Comparison of ENCODE assay signal across 8 cellular contexts in genomic region chr7:151233111-151233701, GRCh38. TPM values are rescaled to one million over a fixed set of nuclear protein-coding genes. Genes with fewer than 3 reads are reported as not detected.
A peak's percentile ranks its signal among the peaks of the same experiment; 100 is the strongest.
DNase-seq lines count a peak whose midpoint lies in the region; ATAC-seq, FAIRE-seq and TF ChIP-seq lines count a peak whose summit lies in the region.

No MANE protein-coding gene starts in this region.

- H3K4me1 ChIP-seq in parathyroid adenoma = peaks cover 19% of the 10 kb centered on the region

- H3K27me3 ChIP-seq in parathyroid adenoma (ENCODE audit: control insufficient read depth, insufficient read depth, low read length) = no peaks in the 10 kb centered on the region

- no peaks in the 10 kb centered on the region for H3K9me3 Mint-ChIP-seq in activated T-helper 17 cell treated with anti-CD3 and anti-CD28 coated beads, Interleukin-2, amount 50 U/mL, for 72 hours
- H3K9me3 Mint-ChIP-seq in type B pancreatic cell = no peaks in the 10 kb centered on the region

- H3K4me2 ChIP-seq in parathyroid adenoma (ENCODE audit: low read length) = peak overlapping the region; percentile 62

- H3K4me1 Mint-ChIP-seq in activated T-helper 17 cell treated with anti-CD3 and anti-CD28 coated beads, Interleukin-2, amount 50 U/mL, for 72 hours = peaks cover 8% of the 10 kb centered on the region
- H3K4me1 Mint-ChIP-seq in type B pancreatic cell (ENCODE audit: unreplicated experiment) = peaks cover 24% of the 10 kb centered on the region

- peak overlapping the region; percentile 98 for H3K4me3 Mint-ChIP-seq in activated T-helper 17 cell treated with anti-CD3 and anti-CD28 coated beads, Interleukin-2, amount 50 U/mL, for 72 hours
- H3K4me3 Mint-ChIP-seq in type B pancreatic cell = peak overlapping the region; percentile 98

- no peaks in the 10 kb centered on the region for H3K36me3 ChIP-seq in parathyroid adenoma (ENCODE audit: control insufficient read depth, insufficient read depth, low read length)

- H3K27ac Mint-ChIP-seq in activated T-helper 17 cell treated with anti-CD3 and anti-CD28 coated beads, Interleukin-2, amount 50 U/mL, for 72 hours = peak overlapping the region; percentile 97
- peak overlapping the region; percentile 90 for H3K27ac Mint-ChIP-seq in type B pancreatic cell

- TF ChIP-seq CTCF in fibroblast of villous mesenchyme (IDR thresholded peaks at IDR 0.05; ENCODE audit: insufficient read depth, low read depth, low read length) (no peak), parathyroid adenoma (IDR thresholded peaks at IDR 0.05) (no peak), type B pancreatic cell (conservative IDR thresholded peaks at IDR 0.05) (no peak)

- H3K36me3 Mint-ChIP-seq in activated T-helper 17 cell treated with anti-CD3 and anti-CD28 coated beads, Interleukin-2, amount 50 U/mL, for 72 hours (ENCODE audit: low read depth) = peaks cover 50% of the 10 kb centered on the region
- no peaks in the 10 kb centered on the region for H3K36me3 Mint-ChIP-seq in type B pancreatic cell

- H3K9ac ChIP-seq in parathyroid adenoma = peak overlapping the region; percentile 93

- H3K9me3 ChIP-seq in parathyroid adenoma (ENCODE audit: control insufficient read depth, low read length) = no peaks in the 10 kb centered on the region

- peak; percentile 52; the same call in 1 of the 2 replicates for TF ChIP-seq POLR2A in GM12892 (IDR thresholded peaks at IDR 0.05; ENCODE audit: low read depth, low read length)

- ATAC-seq in HG02885 (IDR thresholded peaks at IDR 0.05; ENCODE audit: poor library complexity, unreplicated experiment) = peak; percentile 35
- ATAC-seq in activated T-helper 17 cell treated with anti-CD3 and anti-CD28 coated beads, Interleukin-2, amount 50 U/mL, for 72 hours (replicated peaks) = peak; percentile 90

- peaks cover 31% of the 10 kb centered on the region for H3K79me2 ChIP-seq in parathyroid adenoma

- H3K27me3 Mint-ChIP-seq in activated T-helper 17 cell treated with anti-CD3 and anti-CD28 coated beads, Interleukin-2, amount 50 U/mL, for 72 hours = no peaks in the 10 kb centered on the region
- no peaks in the 10 kb centered on the region for H3K27me3 Mint-ChIP-seq in type B pancreatic cell

- no peak for FAIRE-seq in GM12892 (lab: Jason Lieb, UNC)

- peak overlapping the region; percentile 81 for H3K27ac ChIP-seq in parathyroid adenoma

- H3K4me3 ChIP-seq in fibroblast of villous mesenchyme (ENCODE audit: low read depth, low read length) (peak overlapping the region; percentile 98), parathyroid adenoma (ENCODE audit: low read depth, low read length) (peak overlapping the region; percentile 87)

- peak overlapping the region; percentile 100 for H2AFZ ChIP-seq in parathyroid adenoma

- peak; percentile 74 for DNase-seq in GM12892 (ENCODE audit: insufficient read length)
- peak; percentile 82 for DNase-seq in fibroblast of villous mesenchyme (ENCODE audit: low read depth)
- DNase-seq in type B pancreatic cell (ENCODE audit: extremely low spot score, unreplicated experiment) = no peak
- no peak for DNase-seq in middle frontal gyrus (ENCODE audit: extremely low spot score, low spot score)

TF ChIP-seq in PFSK-1, 5 proteins besides CTCF, POLR2A, EP300 and RAD21:
- TF ChIP-seq, protein P1, sequence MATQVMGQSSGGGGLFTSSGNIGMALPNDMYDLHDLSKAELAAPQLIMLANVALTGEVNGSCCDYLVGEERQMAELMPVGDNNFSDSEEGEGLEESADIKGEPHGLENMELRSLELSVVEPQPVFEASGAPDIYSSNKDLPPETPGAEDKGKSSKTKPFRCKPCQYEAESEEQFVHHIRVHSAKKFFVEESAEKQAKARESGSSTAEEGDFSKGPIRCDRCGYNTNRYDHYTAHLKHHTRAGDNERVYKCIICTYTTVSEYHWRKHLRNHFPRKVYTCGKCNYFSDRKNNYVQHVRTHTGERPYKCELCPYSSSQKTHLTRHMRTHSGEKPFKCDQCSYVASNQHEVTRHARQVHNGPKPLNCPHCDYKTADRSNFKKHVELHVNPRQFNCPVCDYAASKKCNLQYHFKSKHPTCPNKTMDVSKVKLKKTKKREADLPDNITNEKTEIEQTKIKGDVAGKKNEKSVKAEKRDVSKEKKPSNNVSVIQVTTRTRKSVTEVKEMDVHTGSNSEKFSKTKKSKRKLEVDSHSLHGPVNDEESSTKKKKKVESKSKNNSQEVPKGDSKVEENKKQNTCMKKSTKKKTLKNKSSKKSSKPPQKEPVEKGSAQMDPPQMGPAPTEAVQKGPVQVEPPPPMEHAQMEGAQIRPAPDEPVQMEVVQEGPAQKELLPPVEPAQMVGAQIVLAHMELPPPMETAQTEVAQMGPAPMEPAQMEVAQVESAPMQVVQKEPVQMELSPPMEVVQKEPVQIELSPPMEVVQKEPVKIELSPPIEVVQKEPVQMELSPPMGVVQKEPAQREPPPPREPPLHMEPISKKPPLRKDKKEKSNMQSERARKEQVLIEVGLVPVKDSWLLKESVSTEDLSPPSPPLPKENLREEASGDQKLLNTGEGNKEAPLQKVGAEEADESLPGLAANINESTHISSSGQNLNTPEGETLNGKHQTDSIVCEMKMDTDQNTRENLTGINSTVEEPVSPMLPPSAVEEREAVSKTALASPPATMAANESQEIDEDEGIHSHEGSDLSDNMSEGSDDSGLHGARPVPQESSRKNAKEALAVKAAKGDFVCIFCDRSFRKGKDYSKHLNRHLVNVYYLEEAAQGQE (IDR thresholded peaks at IDR 0.05; ENCODE audit: insufficient read depth in 1 of 2, low read depth in 2 of 2, low read length in 2 of 2) = no peak
- TF ChIP-seq FOXP2 (optimal IDR thresholded peaks at IDR 0.05; ENCODE audit: borderline replicate concordance, extremely low read depth, extremely low read length, insufficient read depth) (no peak), TAF1 (IDR thresholded peaks at IDR 0.05; ENCODE audit: borderline replicate concordance, insufficient read depth, low read length) (peak; percentile 28; the same call in 1 of the 2 replicates), POLR2AphosphoS5 (IDR thresholded peaks at IDR 0.05; ENCODE audit: low read depth, low read length) (no peak)

RNA-seq across cellular contexts. Expression of gene CHPF2, which starts 0.9 kb away (rescaled TPM):
- 7.5 TPM for polyA plus RNA-seq in GM12892 (2012; ENCODE audit: missing spikeins)
- polyA plus RNA-seq in PFSK-1 (2012; ENCODE audit: insufficient read length, low read depth) = 27.3 TPM
- total RNA-seq in activated T-helper 17 cell treated with anti-CD3 and anti-CD28 coated beads, Interleukin-2, amount 50 U/mL, for 72 hours = 10 to 100 TPM; 31.3 to 36.3 TPM
- total RNA-seq in fibroblast of villous mesenchyme (80.9 and 90.7 TPM in 2 replicates), type B pancreatic cell (ENCODE audit: low replicate concordance) (44.4 and 54.7 TPM in 2 replicates)

RNA-seq across cellular contexts. Expression of gene ABCF2, which starts 6.2 kb away (rescaled TPM):
- 27.1 TPM for polyA plus RNA-seq in GM12892 (2012; ENCODE audit: missing spikeins)
- polyA plus RNA-seq in PFSK-1 (2012; ENCODE audit: insufficient read length, low read depth) = 71.1 TPM
- total RNA-seq in activated T-helper 17 cell treated with anti-CD3 and anti-CD28 coated beads, Interleukin-2, amount 50 U/mL, for 72 hours = 10 to 100 TPM; 26.9 to 55.2 TPM
- 47.7 and 70.0 TPM in 2 replicates for total RNA-seq in fibroblast of villous mesenchyme
- total RNA-seq in type B pancreatic cell (ENCODE audit: low replicate concordance) = 35.9 and 46.5 TPM in 2 replicates

RNA-seq across cellular contexts. Expression of gene SMARCD3, which starts 15.3 kb away (rescaled TPM):
- polyA plus RNA-seq in GM12892 (2012; ENCODE audit: missing spikeins) = 2.2 TPM
- polyA plus RNA-seq in PFSK-1 (2012; ENCODE audit: insufficient read length, low read depth) = 41.0 TPM
- 10 to 100 TPM in 1 of 2 donors, 1 to 10 TPM in 1; 1.3 to 11.8 TPM for total RNA-seq in activated T-helper 17 cell treated with anti-CD3 and anti-CD28 coated beads, Interleukin-2, amount 50 U/mL, for 72 hours
- total RNA-seq in fibroblast of villous mesenchyme (32.0 and 49.3 TPM in 2 replicates), type B pancreatic cell (ENCODE audit: low replicate concordance) (20.0 and 58.4 TPM in 2 replicates)

RNA-seq across cellular contexts. Expression of gene H2BK1, which starts 22.9 kb away (rescaled TPM):
- polyA plus RNA-seq in GM12892 (2012; ENCODE audit: missing spikeins) = not detected
- polyA plus RNA-seq in PFSK-1 (2012; ENCODE audit: insufficient read length, low read depth) = not detected
- 1 to 10 TPM in 1 of 2 donors, not detected in 1; 1.2 TPM for total RNA-seq in activated T-helper 17 cell treated with anti-CD3 and anti-CD28 coated beads, Interleukin-2, amount 50 U/mL, for 72 hours
- total RNA-seq in fibroblast of villous mesenchyme = not detected in 2 replicates
- total RNA-seq in type B pancreatic cell (ENCODE audit: low replicate concordance) = not detected in 2 replicates

RNA-seq across cellular contexts. Expression of gene ASB10, which starts 46.2 kb away (rescaled TPM):
- polyA plus RNA-seq in GM12892 (2012; ENCODE audit: missing spikeins) = not detected
- polyA plus RNA-seq in PFSK-1 (2012; ENCODE audit: insufficient read length, low read depth) = not detected
- total RNA-seq in activated T-helper 17 cell treated with anti-CD3 and anti-CD28 coated beads, Interleukin-2, amount 50 U/mL, for 72 hours = not detected
- not detected in 2 replicates for total RNA-seq in fibroblast of villous mesenchyme
- total RNA-seq in type B pancreatic cell (ENCODE audit: low replicate concordance) = not detected in 2 replicates

Comparison
In these comparisons a context has a peak if more than half of its experiments do, and no peak if none do; other contexts are left out.
1. DNase-seq: peak in GM12892 (single experiment) and fibroblast of villous mesenchyme (single experiment); none in type B pancreatic cell (single experiment) and middle frontal gyrus (single experiment).